ENCODE assay signal across 15 cellular contexts in genomic region chr14:29810657-29811056, GRCh38.
DNase-seq lines count a peak whose midpoint lies in the region; ATAC-seq, FAIRE-seq and TF ChIP-seq lines count a peak whose summit lies in the region.
"Had no signal": no experiment of that assay in that cellular context is flagged by ENCODE, and none has a peak within 500 bp of the region (broad histone marks: within the 10 kb centered on the region; RNA-seq: fewer than 3 reads in every experiment).

No MANE protein-coding gene starts in this region.

- no peak overlapping the region for H3K27ac ChIP-seq in stomach
- H3K27ac ChIP-seq: ovary had no signal

- DNase-seq in NCI-H345 (lab: John Stamatoyannopoulos, UW) (peak; percentile 22), NCI-H345 treated with DMSO at 0.1 percent for 48 hours (lab: John Stamatoyannopoulos, UW; ENCODE audit: unreplicated experiment) (no peak), NCI-H2081 treated with DMSO at 0.1 percent for 48 hours (lab: John Stamatoyannopoulos, UW) (peak; percentile 84), bronchial epithelial cell (ENCODE audit: low read depth) (peak; percentile 9), stomach (peak; percentile 38), kidney tubule cell (ENCODE audit: low spot score) (no peak)
- no peak for DNase-seq in stimulated activated CD4-positive, alpha-beta T cell treated with anti-CD3 and anti-CD28 coated beads, Interleukin-2, amount 100 ng/mL, for 48 hours
- DNase-seq: activated CD4-positive, CD25-positive, alpha-beta regulatory T cell treated with anti-CD3 and anti-CD28 coated beads, Interleukin-2, amount 50 U/mL, for 72 hours; activated T-cell treated with anti-CD3 and anti-CD28 coated beads, Interleukin-2, amount 50 U/mL, for 24 hours; aorta; KG1; ovary had no signal

- no peak for TF ChIP-seq POLR2A in stomach (IDR thresholded peaks at IDR 0.05)

- H3K36me3 ChIP-seq in bronchial epithelial cell (ENCODE audit: control insufficient read depth, insufficient read depth, low read length) (no peaks in the 10 kb centered on the region), stomach (no peaks in the 10 kb centered on the region)
- H3K36me3 ChIP-seq: ovary had no signal

- peaks cover 21 to 47% (median 33%) of the 10 kb centered on the region in 4 donors for H3K4me1 ChIP-seq in stomach

- TF ChIP-seq EP300 in stomach (IDR thresholded peaks at IDR 0.05): no peak

- TF ChIP-seq CTCF in bronchial epithelial cell (IDR thresholded peaks at IDR 0.05; ENCODE audit: insufficient read depth, low read length, severe bottlenecking) (no peak), stomach (IDR thresholded peaks at IDR 0.05) (no peak)

- H3K4me3 ChIP-seq in bronchial epithelial cell (ENCODE audit: low read depth, low read length): no peak overlapping the region
- H3K4me3 ChIP-seq in stomach: no peak overlapping the region
- H3K4me3 ChIP-seq: ovary had no signal

- FAIRE-seq in bronchial epithelial cell (lab: Jason Lieb, UNC): no peak
- FAIRE-seq: G401.6, urothelium cell line had no signal

- intact Hi-C loops in stomach (cut with DNase I; ENCODE audit: low total_unique reads): no loop called here

- no peaks in the 10 kb centered on the region for H3K9me3 ChIP-seq in stomach
- H3K9me3 ChIP-seq: ovary had no signal

- H3K27me3 ChIP-seq in bronchial epithelial cell (ENCODE audit: control insufficient read depth, insufficient read depth, low read length): no peaks in the 10 kb centered on the region
- no peaks in the 10 kb centered on the region for H3K27me3 ChIP-seq in stomach
- H3K27me3 ChIP-seq: ovary had no signal

- ATAC-seq in GM18858 (IDR thresholded peaks at IDR 0.05; ENCODE audit: unreplicated experiment): no peak

Comparison
In these comparisons a context has a peak if more than half of its experiments do, and no peak if none do; other contexts are left out.
1. DNase-seq: peak in NCI-H345 (single experiment), NCI-H2081 treated with DMSO at 0.1 percent for 48 hours (single experiment), bronchial epithelial cell (single experiment) and stomach (single experiment); none in NCI-H345 treated with DMSO at 0.1 percent for 48 hours (single experiment), kidney tubule cell (single experiment) and stimulated activated CD4-positive, alpha-beta T cell treated with anti-CD3 and anti-CD28 coated beads, Interleukin-2, amount 100 ng/mL, for 48 hours (0 of 2).